8 cellular contexts compared by ENCODE assay signal in genomic region chr12:47904647-47905312, GRCh38. TPM values are rescaled to one million over a fixed set of nuclear protein-coding genes. Genes with fewer than 3 reads are reported as not detected.
A peak's percentile ranks its signal among the peaks of the same experiment; 100 is the strongest.
DNase-seq lines count a peak whose midpoint lies in the region; ATAC-seq, FAIRE-seq and TF ChIP-seq lines count a peak whose summit lies in the region.

Gene VDR (minus strand): TSS chr12:47904994. CDS start chr12:47879113, 25,881 bp downstream.

- H4K5ac ChIP-seq in H9 (ENCODE audit: insufficient read length, low read depth, low read length) = no peak within 1 kb of the TSS

- H2BK12ac ChIP-seq in H9 (ENCODE audit: insufficient read length, low read depth, low read length) = no peak within 1 kb of the TSS

- no peaks in the 10 kb centered on the region for H3K79me1 ChIP-seq in H9 (ENCODE audit: insufficient read depth, low read depth, low read length, poor library complexity, severe bottlenecking)

- H3K9me3 ChIP-seq in H9 (ENCODE audit: control insufficient read depth, low read depth, low read length) = no peaks in the 10 kb centered on the region

- H2AK5ac ChIP-seq in H9 (ENCODE audit: insufficient read length, low read length) = no peak within 1 kb of the TSS

- peaks cover 92% of the 10 kb centered on the region for H3K27me3 Mint-ChIP-seq in H9 (ENCODE audit: low read depth)
- H3K27me3 Mint-ChIP-seq in activated naive CD4-positive, alpha-beta T cell treated with anti-CD3 and anti-CD28 coated beads, Interleukin-2, amount 50 U/mL, for 24 hours = no peaks in the 10 kb centered on the region

- peaks cover 26% of the 10 kb centered on the region; the same call in 1 of the 2 replicates for H3K27me3 ChIP-seq in H9 (ENCODE audit: insufficient read depth, low read length)

- H3K9ac ChIP-seq in H9 (ENCODE audit: extremely low read depth, insufficient read length, low read length) = peak within 1 kb of the TSS; percentile 48

- no peak within 1 kb of the TSS for H3K56ac ChIP-seq in H9 (ENCODE audit: insufficient read length, low read depth, low read length)

- peak; percentile 89 for ATAC-seq in Right ventricle myocardium superior (ENCODE audit: poor library complexity)

- H2BK20ac ChIP-seq in H9 (ENCODE audit: low read depth, low read length, poor library complexity, severe bottlenecking) = no peak within 1 kb of the TSS

- H2BK15ac ChIP-seq in H9 (ENCODE audit: low read depth, low read length) = no peak within 1 kb of the TSS

- no peak within 1 kb of the TSS for H3T11ph ChIP-seq in H9 (ENCODE audit: low read length)

- H4K91ac ChIP-seq in H9 (ENCODE audit: insufficient read length, low read depth, low read length) = no peak within 1 kb of the TSS

- DNase-seq in EH (ENCODE audit: low read depth) (peak; percentile 79), H9 (peak; percentile 99), MV-4-11 (lab: John Stamatoyannopoulos, UW) (peak; percentile 70), SKM-1 (lab: John Stamatoyannopoulos, UW; ENCODE audit: unreplicated experiment) (peak; percentile 15), Right ventricle myocardium superior (peak; percentile 79), pons (ENCODE audit: low spot score) (peak; percentile 19), urothelium cell line (ENCODE audit: low spot score) (peak; percentile 95)

- H3K4me1 Mint-ChIP-seq in H9 = peaks cover 16 to 17% of the 10 kb centered on the region in 2 experiments
- peaks cover 49% of the 10 kb centered on the region for H3K4me1 Mint-ChIP-seq in activated naive CD4-positive, alpha-beta T cell treated with anti-CD3 and anti-CD28 coated beads, Interleukin-2, amount 50 U/mL, for 24 hours

- H3K36me3 Mint-ChIP-seq in H9 (ENCODE audit: insufficient read depth in 1 of 3, low read depth in 3 of 3) = no peaks in the 10 kb centered on the region
- H3K36me3 Mint-ChIP-seq in activated naive CD4-positive, alpha-beta T cell treated with anti-CD3 and anti-CD28 coated beads, Interleukin-2, amount 50 U/mL, for 24 hours = no peaks in the 10 kb centered on the region

- H3K18ac ChIP-seq in H9 (ENCODE audit: insufficient read length, low read depth, low read length) = peak within 1 kb of the TSS; percentile 74

- intact Hi-C loops in Right ventricle myocardium superior (cut with DNase I) = loop anchor here (5.0 kb wide), 1 partner anchor 43 kb away; no protein-coding TSS in a partner anchor

- no peak within 1 kb of the TSS for H3K27ac ChIP-seq in H9 (ENCODE audit: insufficient read length, low read depth, low read length)

- H3K23me2 ChIP-seq in H9 (ENCODE audit: insufficient read length, low read depth, low read length, poor library complexity, severe bottlenecking) = peaks cover 12% of the 10 kb centered on the region

- no peak for FAIRE-seq in urothelium cell line (lab: Jason Lieb, UNC)

- no peaks in the 10 kb centered on the region for H3K4me1 ChIP-seq in H9 (ENCODE audit: insufficient read depth, low read length)

- no peak within 1 kb of the TSS for H4K8ac ChIP-seq in H9 (replicated peaks; ENCODE audit: insufficient read length, low read depth, low read length)

- peak within 1 kb of the TSS in 2 of 3 experiments; percentile 75 to 96; a peak in 3 of 7 replicates for H3K27ac Mint-ChIP-seq in H9
- H3K27ac Mint-ChIP-seq in activated naive CD4-positive, alpha-beta T cell treated with anti-CD3 and anti-CD28 coated beads, Interleukin-2, amount 50 U/mL, for 24 hours = peak within 1 kb of the TSS; percentile 61

- H3K4ac ChIP-seq in H9 (ENCODE audit: low read depth, low read length) = no peak within 1 kb of the TSS

- no peak within 1 kb of the TSS for H3K23ac ChIP-seq in H9 (ENCODE audit: insufficient read length, low read depth, low read length)

- peak within 1 kb of the TSS; percentile 50 for H2AFZ ChIP-seq in H9 (ENCODE audit: low read length)

- no peaks in the 10 kb centered on the region for H4K20me1 ChIP-seq in H9 (ENCODE audit: control insufficient read depth, insufficient read depth, insufficient read length)

- no peak within 1 kb of the TSS for H2BK120ac ChIP-seq in H9 (ENCODE audit: low read depth, low read length, poor library complexity, severe bottlenecking)

- no CpG with 5 or more reads among the region's 48 CpGs for WGBS in H9 (ENCODE audit: extremely low coverage, insufficient read length, low lambda C conversion rate)

- H3K9me3 Mint-ChIP-seq in H9 = no peaks in the 10 kb centered on the region
- no peaks in the 10 kb centered on the region for H3K9me3 Mint-ChIP-seq in activated naive CD4-positive, alpha-beta T cell treated with anti-CD3 and anti-CD28 coated beads, Interleukin-2, amount 50 U/mL, for 24 hours

- H3K14ac ChIP-seq in H9 (ENCODE audit: insufficient read depth, low read length) = peak within 1 kb of the TSS; percentile 70

- no peaks in the 10 kb centered on the region for H3K79me2 ChIP-seq in H9 (ENCODE audit: insufficient read depth, low read length)

- peak within 1 kb of the TSS; percentile 68 to 72 for H3K4me3 Mint-ChIP-seq in H9
- peak within 1 kb of the TSS; percentile 91 for H3K4me3 Mint-ChIP-seq in activated naive CD4-positive, alpha-beta T cell treated with anti-CD3 and anti-CD28 coated beads, Interleukin-2, amount 50 U/mL, for 24 hours

- peak; percentile 33; the same call in 2 of the 3 replicates for TF ChIP-seq CTCF in H9 (conservative IDR thresholded peaks at IDR 0.05)

- H2BK5ac ChIP-seq in H9 (ENCODE audit: insufficient read length, low read length) = no peak within 1 kb of the TSS

- H3K4me2 ChIP-seq in H9 (ENCODE audit: insufficient read depth, insufficient read length, low read length) = peak within 1 kb of the TSS; percentile 48

RNA-seq across cellular contexts. Expression of gene VDR, which starts in this region (rescaled TPM):
- total RNA-seq in H9 (2021) (0.61 and 0.70 TPM in 2 replicates), Right ventricle myocardium superior (0.11 TPM)

Comparison
In these comparisons a context has a peak if more than half of its experiments do, and no peak if none do; other contexts are left out.
1. Peak in DNase-seq, H3K9ac ChIP-seq and H3K4me2 ChIP-seq in H9; RNA of the gene not detected or under 1 TPM.
2. Peak in DNase-seq and ATAC-seq in Right ventricle myocardium superior; RNA of the gene not detected or under 1 TPM.
3. DNase-seq: peak in every context shown above with its lines; median percentile 99 in H9; 95 in urothelium cell line; 79 in EH; 79 in Right ventricle myocardium superior; 70 in MV-4-11; 19 in pons; 15 in SKM-1.